Comparison of ENCODE assay signal across 16 cellular contexts in the genomic region with DNA sequence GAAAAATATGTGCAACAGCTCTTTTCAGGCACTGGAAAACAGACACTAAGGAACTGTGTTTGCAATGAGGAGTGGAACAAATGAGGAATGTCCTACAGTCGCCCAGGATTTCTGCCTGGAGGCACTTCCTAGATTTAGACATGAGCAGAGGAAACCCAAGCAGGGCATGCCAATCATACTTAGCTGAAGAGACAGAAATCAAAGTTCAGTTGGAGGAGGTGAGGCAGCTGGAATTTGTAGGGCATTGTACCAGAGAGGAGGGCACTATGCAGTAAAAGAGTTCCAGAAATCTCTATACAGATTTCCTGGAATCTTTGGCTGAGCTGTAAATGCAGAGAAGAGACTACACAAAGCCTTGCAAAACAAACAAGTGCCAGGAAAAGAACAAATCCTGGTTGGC.
DNase-seq lines count a peak whose midpoint lies in the region; ATAC-seq, FAIRE-seq and TF ChIP-seq lines count a peak whose summit lies in the region.
"Had no signal": no experiment of that assay in that cellular context is flagged by ENCODE, and none has a peak within 500 bp of the region (broad histone marks: within the 10 kb centered on the region; RNA-seq: fewer than 3 reads in every experiment).

No MANE protein-coding gene starts in this region.

- no peak overlapping the region for H3K9ac ChIP-seq in mammary epithelial cell (ENCODE audit: insufficient read depth, low read length)

- H3K4me2 ChIP-seq in mammary epithelial cell (ENCODE audit: insufficient read depth, low read depth, low read length): no peak overlapping the region

- H3K4me3 ChIP-seq in mammary epithelial cell (replicated peaks in 1 of 3; ENCODE audit: insufficient read depth in 1 of 3, low read depth in 2 of 3, low read length in 3 of 3) (no peak overlapping the region), right lobe of liver (no peak overlapping the region), aorta (ENCODE audit: low read length in 2 of 2) (no peak overlapping the region)
- H3K4me3 ChIP-seq: sigmoid colon had no signal

- TF ChIP-seq POLR2A in right lobe of liver (IDR thresholded peaks at IDR 0.05): no peak

- dilution Hi-C loops in mammary epithelial cell (cut with HindIII; ENCODE audit: low sequenced_read_pairs): no loop called here

- no peak overlapping the region for H2AFZ ChIP-seq in mammary epithelial cell (ENCODE audit: low read depth, low read length)

- TF ChIP-seq CTCF in MCF 10A (IDR thresholded peaks at IDR 0.05; ENCODE audit: unreplicated experiment) (no peak), mammary epithelial cell (conservative IDR thresholded peaks at IDR 0.05 in 1 of 2, IDR thresholded peaks at IDR 0.05 in 1 of 2; ENCODE audit: extremely low read depth in 1 of 2, insufficient read depth in 1 of 2, low read depth in 1 of 2, low read length in 2 of 2) (no peak), right lobe of liver (IDR thresholded peaks at IDR 0.05) (no peak), D721Med (IDR thresholded peaks at IDR 0.05; ENCODE audit: insufficient read depth, missing control alignments) (no peak)

- no peaks in the 10 kb centered on the region for H3K36me3 Mint-ChIP-seq in MCF 10A (ENCODE audit: insufficient read depth, unreplicated experiment)
- H3K36me3 Mint-ChIP-seq: CD4-positive, alpha-beta memory T cell; naive thymus-derived CD8-positive, alpha-beta T cell; stimulated activated memory B cell treated with anti-CD40 and anti-IgM and Interleukin-4, amounts not matched to agents 10 μg/mL and 1 μg/mL and 100 μg/mL, for 72 hours had no signal

- H3K4me3 Mint-ChIP-seq in MCF 10A (ENCODE audit: unreplicated experiment): no peak overlapping the region
- H3K4me3 Mint-ChIP-seq: CD4-positive, alpha-beta memory T cell; naive thymus-derived CD8-positive, alpha-beta T cell; stimulated activated memory B cell treated with anti-CD40 and anti-IgM and Interleukin-4, amounts not matched to agents 10 μg/mL and 1 μg/mL and 100 μg/mL, for 72 hours had no signal

- H3K27ac ChIP-seq in mammary epithelial cell (ENCODE audit: insufficient read depth, low read depth, low read length) (no peak overlapping the region), right lobe of liver (peak overlapping the region; percentile 64 to 89 (median 70)), aorta (ENCODE audit: low read depth in 1 of 2, low read length in 2 of 2) (no peak overlapping the region)

- no peaks in the 10 kb centered on the region for H3K79me2 ChIP-seq in mammary epithelial cell (ENCODE audit: insufficient read depth, low read length)

- FAIRE-seq in D721Med (lab: Jason Lieb, UNC): no peak
- FAIRE-seq: endothelial cell of umbilical vein, keratinocyte had no signal

- no peaks in the 10 kb centered on the region for H3K9me3 ChIP-seq in mammary epithelial cell (replicated peaks; ENCODE audit: insufficient read depth, low read length)
- H3K9me3 ChIP-seq in right lobe of liver: no peaks in the 10 kb centered on the region
- H3K9me3 ChIP-seq in aorta (ENCODE audit: control insufficient read depth, low read length): no peaks in the 10 kb centered on the region
- H3K9me3 ChIP-seq: sigmoid colon had no signal

- CTCF ChIA-PET in MCF 10A (lab: Yijun Ruan, JAX): interaction anchor here (0.6 to 0.8 kb wide), 4 partner anchors 305 to 1236 kb away, joined by 3 to 4 read pairs (median 3); no protein-coding TSS in a partner anchor
- CTCF ChIA-PET in mammary epithelial cell (lab: Charles Lee; ENCODE audit: low non-redundant PET): interaction anchor here (0.6 kb wide), 1 partner anchor 254 kb away, joined by 44 read pairs; no protein-coding TSS in a partner anchor

- H3K36me3 ChIP-seq in mammary epithelial cell (ENCODE audit: insufficient read depth, low read length) (no peaks in the 10 kb centered on the region), right lobe of liver (no peaks in the 10 kb centered on the region), aorta (ENCODE audit: control insufficient read depth in 1 of 2, insufficient read depth in 2 of 2, low read length in 1 of 2) (no peaks in the 10 kb centered on the region)
- H3K36me3 ChIP-seq: sigmoid colon had no signal

- H3K27me3 Mint-ChIP-seq in MCF 10A (ENCODE audit: insufficient read depth, unreplicated experiment): no peaks in the 10 kb centered on the region
- H3K27me3 Mint-ChIP-seq: CD4-positive, alpha-beta memory T cell; naive thymus-derived CD8-positive, alpha-beta T cell; stimulated activated memory B cell treated with anti-CD40 and anti-IgM and Interleukin-4, amounts not matched to agents 10 μg/mL and 1 μg/mL and 100 μg/mL, for 72 hours had no signal

- in situ Hi-C loops in mammary epithelial cell (cut with MboI; ENCODE audit: low sequenced_read_pairs in 2 of 2): no loop called here

- intact Hi-C loops in MCF 10A (cut with micrococcal nuclease) (no loop called here), mammary epithelial cell (cut with micrococcal nuclease) (no loop called here), right lobe of liver (cut with DNase I) (no loop called here), aorta (cut with DNase I) (no loop called here)

- peaks cover 18% of the 10 kb centered on the region for H3K4me1 Mint-ChIP-seq in MCF 10A (ENCODE audit: insufficient read depth, unreplicated experiment)
- H3K4me1 Mint-ChIP-seq: CD4-positive, alpha-beta memory T cell; naive thymus-derived CD8-positive, alpha-beta T cell; stimulated activated memory B cell treated with anti-CD40 and anti-IgM and Interleukin-4, amounts not matched to agents 10 μg/mL and 1 μg/mL and 100 μg/mL, for 72 hours had no signal

- H3K27ac Mint-ChIP-seq in MCF 10A (ENCODE audit: low read depth, unreplicated experiment): peak overlapping the region; percentile 40
- H3K27ac Mint-ChIP-seq: CD4-positive, alpha-beta memory T cell; naive thymus-derived CD8-positive, alpha-beta T cell; stimulated activated memory B cell treated with anti-CD40 and anti-IgM and Interleukin-4, amounts not matched to agents 10 μg/mL and 1 μg/mL and 100 μg/mL, for 72 hours had no signal

- no TSS peak for BruUV-seq in MCF 10A (replicated peaks; lab: Mats Ljungman, UMichigan)
- BruUV-seq in mammary epithelial cell (replicated peaks; lab: Mats Ljungman, UMichigan): no TSS peak

- POLR2A ChIA-PET in MCF 10A (lab: Yijun Ruan, JAX): interaction anchor here (1.2 to 1.4 kb wide), 3 partner anchors 8 to 305 kb away, joined by 3 to 6 read pairs (median 4); no protein-coding TSS in a partner anchor

- H3K27me3 ChIP-seq in mammary epithelial cell (ENCODE audit: insufficient read depth, low read length) (no peaks in the 10 kb centered on the region), right lobe of liver (no peaks in the 10 kb centered on the region), aorta (ENCODE audit: control insufficient read depth in 1 of 2, insufficient read depth in 2 of 2, low read length in 1 of 2) (no peaks in the 10 kb centered on the region)
- H3K27me3 ChIP-seq: sigmoid colon had no signal

- DNase-seq in MCF 10A (ENCODE audit: unreplicated experiment) (peak; percentile 48), mammary epithelial cell (no peak), fibroblast of gingiva (ENCODE audit: low read depth) (peak; percentile 17), right lobe of liver (peak in 2 of 3 donors; percentile 23 to 66), aorta (no peak), D721Med (ENCODE audit: insufficient read length, low spot score) (no peak)
- no peak for DNase-seq in activated CD4-positive, alpha-beta T cell treated with anti-CD3 and anti-CD28 coated beads, Interleukin-2, amount 50 U/mL, for 48 hours
- DNase-seq: activated gamma-delta T cell treated with Interleukin-2 at 50 U/mL for 16 hours; CD4-positive, alpha-beta memory T cell; GF-D8; naive thymus-derived CD8-positive, alpha-beta T cell; sigmoid colon had no signal

- no peaks in the 10 kb centered on the region for H4K20me1 ChIP-seq in mammary epithelial cell (ENCODE audit: insufficient read depth, low read length)

- WGBS in mammary epithelial cell (ENCODE audit: low coverage, missing lambda C conversion rate): 0% methylated on average over 1 of the region's 1 CpG
- WGBS in right lobe of liver (ENCODE audit: insufficient coverage, low coverage, low lambda C conversion rate, missing lambda C conversion rate): 0% methylated on average over 1 of the region's 1 CpG
- WGBS in aorta, 2 donors: 3 to 5% methylated on average over 1 of the region's 1 CpG

- no peaks in the 10 kb centered on the region for H3K4me1 ChIP-seq in mammary epithelial cell (ENCODE audit: insufficient read depth, low read length)
- peaks cover 0 to 18% (median 8%) of the 10 kb centered on the region in 4 donors for H3K4me1 ChIP-seq in right lobe of liver
- peaks cover 4 to 5% of the 10 kb centered on the region in 2 donors for H3K4me1 ChIP-seq in aorta (ENCODE audit: control insufficient read depth in 1 of 2, insufficient read depth in 2 of 2, low read length in 2 of 2)

- ATAC-seq in right lobe of liver (peak; percentile 93 to 96 (median 94)), aorta (ENCODE audit: low FRiP score) (peak; percentile 46), HG03460 (IDR thresholded peaks at IDR 0.05; ENCODE audit: unreplicated experiment) (no peak)
- ATAC-seq: naive thymus-derived CD8-positive, alpha-beta T cell; stimulated activated memory B cell treated with anti-CD40 and anti-IgM and Interleukin-4, amounts not matched to agents 10 μg/mL and 1 μg/mL and 100 μg/mL, for 72 hours had no signal

- H3K9me3 Mint-ChIP-seq in MCF 10A (ENCODE audit: unreplicated experiment): no peaks in the 10 kb centered on the region
- H3K9me3 Mint-ChIP-seq: stimulated activated memory B cell treated with anti-CD40 and anti-IgM and Interleukin-4, amounts not matched to agents 10 μg/mL and 1 μg/mL and 100 μg/mL, for 72 hours had no signal

Comparison
In these comparisons a context has a peak if more than half of its experiments do, and no peak if none do; other contexts are left out.
1. DNase-seq: peak in MCF 10A (single experiment), fibroblast of gingiva (single experiment) and right lobe of liver (2 of 3); none in mammary epithelial cell (single experiment), aorta (0 of 2), activated CD4-positive, alpha-beta T cell treated with anti-CD3 and anti-CD28 coated beads, Interleukin-2, amount 50 U/mL, for 48 hours (0 of 2) and D721Med (single experiment).
2. H3K27ac ChIP-seq: peak in right lobe of liver (3 of 3); none in mammary epithelial cell (single experiment) and aorta (0 of 2).